In genomic region chr18:35729971-35730668, GRCh38 we compare ENCODE assay signal across 3 cellular contexts.
TF ChIP-seq lines count a peak whose summit lies in the region.

No MANE protein-coding gene starts in this region.

TF ChIP-seq in IMR-90, 13 proteins besides CTCF, POLR2A, EP300 and RAD21 (continued from another document):
- TF ChIP-seq SMC3 (IDR thresholded peaks at IDR 0.05; ENCODE audit: low read depth, low read length) (no peak), RFX5 (IDR thresholded peaks at IDR 0.05; ENCODE audit: low read depth, low read length) (no peak), MXI1 (IDR thresholded peaks at IDR 0.05; ENCODE audit: borderline replicate concordance, low read depth, low read length) (no peak), MAFK (IDR thresholded peaks at IDR 0.05; ENCODE audit: low read depth, low read length) (no peak), NFE2L2 (IDR thresholded peaks at IDR 0.05; ENCODE audit: low read depth, low read length) (no peak), BHLHE40 (IDR thresholded peaks at IDR 0.05; ENCODE audit: low read depth, low read length) (no peak), MAZ (IDR thresholded peaks at IDR 0.05; ENCODE audit: borderline replicate concordance, low read depth, low read length) (no peak), RCOR1 (IDR thresholded peaks at IDR 0.05; ENCODE audit: insufficient replicate concordance, low read length) (no peak), CHD1 (IDR thresholded peaks at IDR 0.05; ENCODE audit: low read depth, low read length) (no peak), FOS (IDR thresholded peaks at IDR 0.05; ENCODE audit: low read depth, low read length) (no peak)
- TF ChIP-seq, protein P1, sequence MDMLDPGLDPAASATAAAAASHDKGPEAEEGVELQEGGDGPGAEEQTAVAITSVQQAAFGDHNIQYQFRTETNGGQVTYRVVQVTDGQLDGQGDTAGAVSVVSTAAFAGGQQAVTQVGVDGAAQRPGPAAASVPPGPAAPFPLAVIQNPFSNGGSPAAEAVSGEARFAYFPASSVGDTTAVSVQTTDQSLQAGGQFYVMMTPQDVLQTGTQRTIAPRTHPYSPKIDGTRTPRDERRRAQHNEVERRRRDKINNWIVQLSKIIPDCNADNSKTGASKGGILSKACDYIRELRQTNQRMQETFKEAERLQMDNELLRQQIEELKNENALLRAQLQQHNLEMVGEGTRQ (IDR thresholded peaks at IDR 0.05; ENCODE audit: low read depth, low read length), result no peak

TF ChIP-seq in K562, 482 proteins besides CTCF, POLR2A, EP300 and RAD21 (continued from another document):
- no peak for TF ChIP-seq HDGF (IDR thresholded peaks at IDR 0.05)
- TF ChIP-seq HNRNPUL1 (IDR thresholded peaks at IDR 0.05; ENCODE audit: low read length), result no peak
- TF ChIP-seq LCOR (CRISPR knock-in tag; IDR thresholded peaks at IDR 0.05), result no peak
- no peak for TF ChIP-seq NRF1 (conservative IDR thresholded peaks at IDR 0.05 in 1 of 2, IDR thresholded peaks at IDR 0.05 in 1 of 2)
- TF ChIP-seq CBX8 (IDR thresholded peaks at IDR 0.05; ENCODE audit: borderline replicate concordance, extremely low read depth, low read depth, low read length, poor library complexity, severe bottlenecking), result no peak
- no peak for TF ChIP-seq EHMT2 (IDR thresholded peaks at IDR 0.05)
- no peak for TF ChIP-seq MYBL2 (IDR thresholded peaks at IDR 0.05; ENCODE audit: low read depth)
- no peak for TF ChIP-seq MYBL2 (CRISPR knock-in tag; IDR thresholded peaks at IDR 0.05; ENCODE audit: borderline replicate concordance)
- TF ChIP-seq ARNT (IDR thresholded peaks at IDR 0.05), result no peak
- TF ChIP-seq RUNX1 (IDR thresholded peaks at IDR 0.05; ENCODE audit: low read depth), result no peak
- no peak for TF ChIP-seq SIN3A (IDR thresholded peaks at IDR 0.05; ENCODE audit: borderline replicate concordance in 2 of 2, control insufficient read depth in 1 of 2, low read depth in 2 of 2, low read length in 2 of 2)
- TF ChIP-seq ZNF140 (CRISPR knock-in tag; IDR thresholded peaks at IDR 0.05), result no peak
- TF ChIP-seq HMG20B (CRISPR knock-in tag; IDR thresholded peaks at IDR 0.05), result no peak
- TF ChIP-seq ZNF134 (CRISPR knock-in tag; conservative IDR thresholded peaks at IDR 0.05), result no peak
- no peak for TF ChIP-seq TCF7 (IDR thresholded peaks at IDR 0.05; ENCODE audit: borderline replicate concordance)
- no peak for TF ChIP-seq ATF4 (CRISPR knock-in tag; IDR thresholded peaks at IDR 0.05)
- no peak for TF ChIP-seq C11orf30 (IDR thresholded peaks at IDR 0.05; ENCODE audit: low read depth)
- TF ChIP-seq, protein P2, sequence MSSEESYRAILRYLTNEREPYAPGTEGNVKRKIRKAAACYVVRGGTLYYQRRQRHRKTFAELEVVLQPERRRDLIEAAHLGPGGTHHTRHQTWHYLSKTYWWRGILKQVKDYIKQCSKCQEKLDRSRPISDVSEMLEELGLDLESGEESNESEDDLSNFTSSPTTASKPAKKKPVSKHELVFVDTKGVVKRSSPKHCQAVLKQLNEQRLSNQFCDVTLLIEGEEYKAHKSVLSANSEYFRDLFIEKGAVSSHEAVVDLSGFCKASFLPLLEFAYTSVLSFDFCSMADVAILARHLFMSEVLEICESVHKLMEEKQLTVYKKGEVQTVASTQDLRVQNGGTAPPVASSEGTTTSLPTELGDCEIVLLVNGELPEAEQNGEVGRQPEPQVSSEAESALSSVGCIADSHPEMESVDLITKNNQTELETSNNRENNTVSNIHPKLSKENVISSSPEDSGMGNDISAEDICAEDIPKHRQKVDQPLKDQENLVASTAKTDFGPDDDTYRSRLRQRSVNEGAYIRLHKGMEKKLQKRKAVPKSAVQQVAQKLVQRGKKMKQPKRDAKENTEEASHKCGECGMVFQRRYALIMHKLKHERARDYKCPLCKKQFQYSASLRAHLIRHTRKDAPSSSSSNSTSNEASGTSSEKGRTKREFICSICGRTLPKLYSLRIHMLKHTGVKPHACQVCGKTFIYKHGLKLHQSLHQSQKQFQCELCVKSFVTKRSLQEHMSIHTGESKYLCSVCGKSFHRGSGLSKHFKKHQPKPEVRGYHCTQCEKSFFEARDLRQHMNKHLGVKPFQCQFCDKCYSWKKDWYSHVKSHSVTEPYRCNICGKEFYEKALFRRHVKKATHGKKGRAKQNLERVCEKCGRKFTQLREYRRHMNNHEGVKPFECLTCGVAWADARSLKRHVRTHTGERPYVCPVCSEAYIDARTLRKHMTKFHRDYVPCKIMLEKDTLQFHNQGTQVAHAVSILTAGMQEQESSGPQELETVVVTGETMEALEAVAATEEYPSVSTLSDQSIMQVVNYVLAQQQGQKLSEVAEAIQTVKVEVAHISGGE (CRISPR knock-in tag; IDR thresholded peaks at IDR 0.05), result no peak

TF ChIP-seq in HEK293T, 16 proteins besides CTCF, POLR2A, EP300 and RAD21:
- TF ChIP-seq LEF1 (IDR thresholded peaks at IDR 0.05; ENCODE audit: borderline replicate concordance) (no peak), FOXM1 (IDR thresholded peaks at IDR 0.05; ENCODE audit: borderline replicate concordance) (no peak), ZNF384 (IDR thresholded peaks at IDR 0.05) (no peak), HDGF (IDR thresholded peaks at IDR 0.05; ENCODE audit: borderline replicate concordance) (no peak), BHLHE40 (IDR thresholded peaks at IDR 0.05; ENCODE audit: borderline replicate concordance) (no peak), L3MBTL2 (conservative IDR thresholded peaks at IDR 0.05) (no peak), ELF4 (IDR thresholded peaks at IDR 0.05) (no peak), SUZ12 (IDR thresholded peaks at IDR 0.05) (no peak), FOXA1 (IDR thresholded peaks at IDR 0.05) (no peak), TARDBP (IDR thresholded peaks at IDR 0.05) (no peak), FOXK2 (IDR thresholded peaks at IDR 0.05) (no peak), ARNT (IDR thresholded peaks at IDR 0.05) (no peak), SP1 (IDR thresholded peaks at IDR 0.05) (no peak)
- TF ChIP-seq, protein P3, sequence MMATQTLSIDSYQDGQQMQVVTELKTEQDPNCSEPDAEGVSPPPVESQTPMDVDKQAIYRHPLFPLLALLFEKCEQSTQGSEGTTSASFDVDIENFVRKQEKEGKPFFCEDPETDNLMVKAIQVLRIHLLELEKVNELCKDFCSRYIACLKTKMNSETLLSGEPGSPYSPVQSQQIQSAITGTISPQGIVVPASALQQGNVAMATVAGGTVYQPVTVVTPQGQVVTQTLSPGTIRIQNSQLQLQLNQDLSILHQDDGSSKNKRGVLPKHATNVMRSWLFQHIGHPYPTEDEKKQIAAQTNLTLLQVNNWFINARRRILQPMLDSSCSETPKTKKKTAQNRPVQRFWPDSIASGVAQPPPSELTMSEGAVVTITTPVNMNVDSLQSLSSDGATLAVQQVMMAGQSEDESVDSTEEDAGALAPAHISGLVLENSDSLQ (IDR thresholded peaks at IDR 0.05), result no peak
TF ChIP-seq in HEK293T: peak in this region for 0.
